ENCODE assay signal across 9 cellular contexts in genomic region chr10:132036887-132037675, GRCh38. TPM values are rescaled to one million over a fixed set of nuclear protein-coding genes. Genes with fewer than 3 reads are reported as not detected.
DNase-seq lines count a peak whose midpoint lies in the region; ATAC-seq and TF ChIP-seq lines count a peak whose summit lies in the region.
"Had no signal": no experiment of that assay in that cellular context is flagged by ENCODE, and none has a peak within 500 bp of the region (broad histone marks: within the 10 kb centered on the region; RNA-seq: fewer than 3 reads in every experiment).

No MANE protein-coding gene starts in this region.

- H3K36me3 Mint-ChIP-seq in CD8-positive, alpha-beta T cell: no peaks in the 10 kb centered on the region
- H3K36me3 Mint-ChIP-seq in T-helper 17 cell (ENCODE audit: low read depth): peaks cover 2% of the 10 kb centered on the region

- H3K9ac ChIP-seq in parathyroid adenoma: no peak overlapping the region

- H3K4me3 ChIP-seq in CD8-positive, alpha-beta T cell (ENCODE audit: low read depth, low read length): no peak overlapping the region
- H3K4me3 ChIP-seq in left ventricle myocardium inferior (peak overlapping the region; percentile 66), parathyroid adenoma (ENCODE audit: low read depth, low read length) (no peak overlapping the region), PC-9 (no peak overlapping the region)

- CTCF ChIA-PET in CD8-positive, alpha-beta T cell (lab: Charles Lee): interaction anchor here (1.4 to 1.6 kb wide), 2 partner anchors 14 to 151 kb away, joined by 4 to 5 read pairs; no protein-coding TSS in a partner anchor
- CTCF ChIA-PET in PC-9 (lab: Charles Lee): interaction anchor here (0.6 kb wide), 1 partner anchor 151 kb away, joined by 3 read pairs; no protein-coding TSS in a partner anchor

- H3K9me2 ChIP-seq in PC-9 (ENCODE audit: insufficient read depth): no peaks in the 10 kb centered on the region

- peaks cover 3% of the 10 kb centered on the region for H3K27me3 ChIP-seq in CD8-positive, alpha-beta T cell (ENCODE audit: insufficient read depth, low read length)
- H3K27me3 ChIP-seq in left ventricle myocardium inferior (ENCODE audit: low read depth) (peaks cover 68% of the 10 kb centered on the region), parathyroid adenoma (ENCODE audit: control insufficient read depth, insufficient read depth, low read length) (no peaks in the 10 kb centered on the region), PC-9 (ENCODE audit: insufficient read depth, low read depth) (peaks cover 50% of the 10 kb centered on the region)

- no peak overlapping the region for H3K27ac Mint-ChIP-seq in CD8-positive, alpha-beta T cell
- H3K27ac Mint-ChIP-seq in T-helper 17 cell: peak overlapping the region; percentile 37

- H3K9me3 ChIP-seq in CD8-positive, alpha-beta T cell (ENCODE audit: low read length): no peaks in the 10 kb centered on the region
- H3K9me3 ChIP-seq in T-helper 17 cell (ENCODE audit: control insufficient read depth, low read length, poor library complexity, severe bottlenecking) (no peaks in the 10 kb centered on the region), left ventricle myocardium inferior (replicated peaks) (no peaks in the 10 kb centered on the region), parathyroid adenoma (ENCODE audit: control insufficient read depth, low read length) (no peaks in the 10 kb centered on the region), PC-9 (ENCODE audit: insufficient read depth, low read depth) (no peaks in the 10 kb centered on the region)

- TF ChIP-seq CTCF in CD8-positive, alpha-beta T cell (IDR thresholded peaks at IDR 0.05): no peak
- TF ChIP-seq CTCF in left ventricle myocardium inferior (IDR thresholded peaks at IDR 0.05; ENCODE audit: borderline replicate concordance) (peak; percentile 31), parathyroid adenoma (IDR thresholded peaks at IDR 0.05) (no peak), PC-9 (conservative IDR thresholded peaks at IDR 0.05) (no peak)

- intact Hi-C loops in CD8-positive, alpha-beta T cell (cut with DNase I, micrococcal nuclease): no loop called here
- intact Hi-C loops in left ventricle myocardium inferior (cut with micrococcal nuclease) (no loop called here), PC-9 (cut with micrococcal nuclease; ENCODE audit: unreplicated experiment) (no loop called here)

- no peaks in the 10 kb centered on the region for H3K4me1 ChIP-seq in CD8-positive, alpha-beta T cell (ENCODE audit: insufficient read depth, low read length)
- H3K4me1 ChIP-seq in left ventricle myocardium inferior (peaks cover 15% of the 10 kb centered on the region), parathyroid adenoma (no peaks in the 10 kb centered on the region), PC-9 (replicated peaks; ENCODE audit: insufficient read depth) (no peaks in the 10 kb centered on the region)

- H3K79me2 ChIP-seq in parathyroid adenoma: no peaks in the 10 kb centered on the region
- H3K79me2 ChIP-seq in PC-9 (ENCODE audit: low read depth): no peaks in the 10 kb centered on the region

- H3K36me3 ChIP-seq in CD8-positive, alpha-beta T cell (ENCODE audit: insufficient read depth, low read length): no peaks in the 10 kb centered on the region
- H3K36me3 ChIP-seq in left ventricle myocardium inferior (no peaks in the 10 kb centered on the region), parathyroid adenoma (ENCODE audit: control insufficient read depth, insufficient read depth, low read length) (no peaks in the 10 kb centered on the region), PC-9 (ENCODE audit: low read depth) (no peaks in the 10 kb centered on the region)

- no peak overlapping the region for H3K27ac ChIP-seq in CD8-positive, alpha-beta T cell (ENCODE audit: low read depth, low read length)
- H3K27ac ChIP-seq in left ventricle myocardium inferior (replicated peaks): peak overlapping the region; percentile 74
- peak overlapping the region; percentile 48 for H3K27ac ChIP-seq in parathyroid adenoma
- H3K27ac ChIP-seq in PC-9: no peak overlapping the region

- no peak for ATAC-seq in CD8-positive, alpha-beta T cell
- ATAC-seq in T-helper 17 cell (no peak), HG02798 (IDR thresholded peaks at IDR 0.05; ENCODE audit: poor library complexity, unreplicated experiment) (no peak)

- H3F3A ChIP-seq in PC-9 (ENCODE audit: insufficient read depth, low read depth): no peaks in the 10 kb centered on the region

- no peaks in the 10 kb centered on the region for H4K20me1 ChIP-seq in PC-9 (ENCODE audit: insufficient read depth)

- H3K9me3 Mint-ChIP-seq in CD8-positive, alpha-beta T cell: no peaks in the 10 kb centered on the region

- DNase-seq in CD8-positive, alpha-beta T cell: no peak
- DNase-seq in T-helper 17 cell: no peak
- peak; percentile 34 for DNase-seq in left ventricle myocardium inferior
- no peak for DNase-seq in NOMO-1 treated with dmso at 0.1 percent for 144 hours (lab: John Stamatoyannopoulos, UW; ENCODE audit: unreplicated experiment)
- no peak for DNase-seq in PC-9
- no peak for DNase-seq in KBM-7
- DNase-seq: T1000 had no signal

- POLR2A ChIA-PET in CD8-positive, alpha-beta T cell (lab: Charles Lee): no interaction called here
- POLR2A ChIA-PET in PC-9 (lab: Charles Lee; ENCODE audit: unreplicated experiment): interaction anchor here (0.6 kb wide), 4 partner anchors 29 to 479 kb away, joined by 3 to 7 read pairs (median 4); partner anchors contain the start of gene JAKMIP3

- H2AFZ ChIP-seq in parathyroid adenoma (peak overlapping the region; percentile 89), PC-9 (no peak overlapping the region)

- in situ Hi-C loops in KBM-7 (cut with MboI; ENCODE audit: low pct_unique_long_range_greater_than_20kb, low sequenced_read_pairs): no loop called here

- H3K4me3 Mint-ChIP-seq in CD8-positive, alpha-beta T cell: peak overlapping the region; percentile 42
- H3K4me3 Mint-ChIP-seq in T-helper 17 cell: peak overlapping the region; percentile 73

- H3K4me1 Mint-ChIP-seq in CD8-positive, alpha-beta T cell (ENCODE audit: low read depth): peaks cover 11% of the 10 kb centered on the region
- peaks cover 2% of the 10 kb centered on the region for H3K4me1 Mint-ChIP-seq in T-helper 17 cell

- H3K4me2 ChIP-seq in parathyroid adenoma (ENCODE audit: low read length): peak overlapping the region; percentile 33
- no peak overlapping the region for H3K4me2 ChIP-seq in PC-9

- peaks cover 60% of the 10 kb centered on the region for H3K27me3 Mint-ChIP-seq in CD8-positive, alpha-beta T cell (ENCODE audit: low read depth)
- H3K27me3 Mint-ChIP-seq in T-helper 17 cell: peaks cover 73% of the 10 kb centered on the region

- no TSS peak for BruUV-seq in PC-9 (replicated peaks; lab: Mats Ljungman, UMichigan)

RNA-seq across cellular contexts. Expression of gene JAKMIP3, which starts 28.7 kb away (rescaled TPM):
- total RNA-seq in CD8-positive, alpha-beta T cell: under 1 TPM; 0.31 to 0.41 TPM
- under 1 TPM; 0.22 to 0.39 TPM for total RNA-seq in T-helper 17 cell
- total RNA-seq in left ventricle myocardium inferior: 1.7 TPM
- 5.6 and 5.8 TPM in 2 replicates for total RNA-seq in PC-9 (2021)

RNA-seq across cellular contexts. Expression of gene BNIP3, which starts 55.4 kb away (rescaled TPM):
- total RNA-seq in CD8-positive, alpha-beta T cell: 10 to 100 TPM; 19.2 to 21.3 TPM
- total RNA-seq in T-helper 17 cell (10 to 100 TPM; 12.7 to 22.0 TPM), left ventricle myocardium inferior (161 TPM), PC-9 (2021) (21.0 and 21.9 TPM in 2 replicates)

Comparison
In these comparisons a context has a peak if more than half of its experiments do, and no peak if none do; other contexts are left out.
1. H3K27ac ChIP-seq: peak in left ventricle myocardium inferior (single experiment) and parathyroid adenoma (single experiment); none in CD8-positive, alpha-beta T cell (single experiment) and PC-9 (single experiment).